33 cellular contexts compared by ENCODE assay signal in the genomic region with DNA sequence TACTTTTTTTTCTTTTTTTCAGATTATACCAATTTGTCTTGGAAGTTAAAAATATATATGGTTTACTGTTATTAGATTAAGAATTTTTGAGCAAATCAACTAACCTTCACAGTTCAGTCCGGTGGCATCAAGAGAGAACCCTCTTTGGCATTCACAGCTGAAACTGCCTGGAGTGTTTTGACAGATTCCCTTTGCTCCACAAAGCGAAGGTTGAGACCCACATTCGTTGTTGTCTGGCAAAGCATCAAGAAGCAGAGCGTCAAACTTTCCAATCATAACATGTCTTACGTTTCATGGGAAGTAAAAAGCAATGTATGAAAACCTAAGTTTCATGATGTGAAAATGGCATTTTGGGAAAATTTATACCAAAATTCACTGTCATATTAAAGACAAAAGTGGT.
"Had no signal": no experiment of that assay in that cellular context is flagged by ENCODE, and none has a peak within 500 bp of the region (broad histone marks: within the 10 kb centered on the region; RNA-seq: fewer than 3 reads in every experiment).

No MANE protein-coding gene starts in this region.

- H3K27me3 ChIP-seq: body of pancreas, breast epithelium had no signal

- H3K4me3 Mint-ChIP-seq: activated B cell treated with CpG ODN at 0.5 μM for 24 hours; activated CD8-positive, alpha-beta T cell treated with anti-CD3 and anti-CD28 coated beads for 36 hours; activated naive CD8-positive, alpha-beta T cell; activated T-cell treated with anti-CD3 and anti-CD28 coated beads, Interleukin-2, amount 50 U/mL, for 4 hours; activated T-helper 17 cell treated with anti-CD3 and anti-CD28 coated beads, Interleukin-2, amount 50 U/mL, for 72 hours; T-helper 17 cell; T-helper 2 cell treated with Interferon-gamma antibody and Interleukin-4, amounts not matched to agents 5 μg/mL and 100 μg/mL, for 36 hours had no signal

- H3K4me1 Mint-ChIP-seq: activated B cell treated with CpG ODN at 0.5 μM for 24 hours; activated T-helper 17 cell treated with anti-CD3 and anti-CD28 coated beads, Interleukin-2, amount 50 U/mL, for 72 hours; T-helper 17 cell had no signal

- FAIRE-seq: astrocyte, colon, endometrium, endothelial cell of umbilical vein, frontal cortex had no signal

- H3K36me3 ChIP-seq: breast epithelium, WERI-Rb-1 had no signal

- DNase-seq: activated B cell treated with CpG ODN at 0.5 μM for 24 hours; activated CD4-positive, alpha-beta T cell treated with anti-CD3 and anti-CD28 coated beads for 48 hours; activated CD4-positive, alpha-beta T cell treated with anti-CD3 and anti-CD28 coated beads, Interleukin-2, amount 50 U/mL, for 1 hour; activated CD4-positive, alpha-beta T cell treated with anti-CD3 and anti-CD28 coated beads, Interleukin-2, amount 50 U/mL, for 48 hours; activated CD8-positive, alpha-beta memory T cell treated with anti-CD3 and anti-CD28 coated beads for 24 hours; activated CD8-positive, alpha-beta T cell treated with anti-CD3 and anti-CD28 coated beads for 36 hours; activated effector memory CD4-positive, alpha-beta T cell treated with Interleukin-2 at 50 U/mL for 16 hours; activated gamma-delta T cell treated with Interleukin-2 at 50 U/mL for 16 hours; activated naive CD4-positive, alpha-beta T cell treated with anti-CD3 and anti-CD28 coated beads, Interleukin-2, amount 50 U/mL, for 16 hours; activated naive CD4-positive, alpha-beta T cell treated with Interleukin-2 at 50 U/mL for 16 hours; activated T-cell treated with anti-CD3 and anti-CD28 coated beads, Interleukin-2, amount 50 U/mL, for 4 hours; amniotic stem cell; anterior cingulate cortex; body of pancreas; cortex of kidney; effector CD8-positive, alpha-beta T cell; foreskin fibroblast; head of caudate nucleus; T-helper 1 cell; T-helper 17 cell; T1000; WERI-Rb-1 had no signal

- H3K9me3 ChIP-seq: body of pancreas, breast epithelium had no signal

- ATAC-seq: activated CD4-positive, CD25-positive, alpha-beta regulatory T cell treated with anti-CD3 and anti-CD28 coated beads, Interleukin-2, amount 50 U/mL, for 24 hours; activated CD8-positive, alpha-beta T cell treated with anti-CD3 and anti-CD28 coated beads for 36 hours; activated T-cell treated with anti-CD3 and anti-CD28 coated beads, Interleukin-2, amount 50 U/mL, for 4 hours; activated T-helper 17 cell treated with anti-CD3 and anti-CD28 coated beads, Interleukin-2, amount 50 U/mL, for 72 hours; body of pancreas; T-helper 17 cell had no signal

- H3K9me3 Mint-ChIP-seq: activated B cell treated with CpG ODN at 0.5 μM for 24 hours; activated CD8-positive, alpha-beta T cell treated with anti-CD3 and anti-CD28 coated beads for 36 hours; activated T-cell treated with anti-CD3 and anti-CD28 coated beads, Interleukin-2, amount 50 U/mL, for 4 hours; activated T-helper 17 cell treated with anti-CD3 and anti-CD28 coated beads, Interleukin-2, amount 50 U/mL, for 72 hours; T-helper 2 cell treated with Interferon-gamma antibody and Interleukin-4, amounts not matched to agents 5 μg/mL and 100 μg/mL, for 36 hours had no signal

- H3K27ac Mint-ChIP-seq: activated B cell treated with CpG ODN at 0.5 μM for 24 hours; activated CD8-positive, alpha-beta T cell treated with anti-CD3 and anti-CD28 coated beads for 36 hours; activated naive CD8-positive, alpha-beta T cell; activated T-helper 17 cell treated with anti-CD3 and anti-CD28 coated beads, Interleukin-2, amount 50 U/mL, for 72 hours; T-helper 17 cell; T-helper 2 cell treated with Interferon-gamma antibody and Interleukin-4, amounts not matched to agents 5 μg/mL and 100 μg/mL, for 36 hours had no signal

- H3K27ac ChIP-seq: body of pancreas, breast epithelium, epithelial cell of prostate, WERI-Rb-1 had no signal

- H3K4me1 ChIP-seq: body of pancreas, breast epithelium had no signal

- H3K4me3 ChIP-seq: body of pancreas, breast epithelium had no signal

- H3K36me3 Mint-ChIP-seq: activated naive CD8-positive, alpha-beta T cell had no signal
